ENCODE assay signal across 8 cellular contexts in genomic region chr17:75059369-75060345, GRCh38. TPM values are rescaled to one million over a fixed set of nuclear protein-coding genes. Genes with fewer than 3 reads are reported as not detected.
DNase-seq lines count a peak whose midpoint lies in the region; TF ChIP-seq lines count a peak whose summit lies in the region.

No MANE protein-coding gene starts in this region.

- no peaks in the 10 kb centered on the region for H3K9me3 ChIP-seq in liver (ENCODE audit: control insufficient read depth in 4 of 4, low read length in 3 of 4)

- no peaks in the 10 kb centered on the region for H3K27me3 ChIP-seq in liver (ENCODE audit: control insufficient read depth in 4 of 4, insufficient read depth in 4 of 4, low read length in 3 of 4)

- no peak overlapping the region for H3K9ac ChIP-seq in liver (ENCODE audit: low read depth in 1 of 2, low read length in 2 of 2)

- peaks cover 0 to 11% (median 5%) of the 10 kb centered on the region in 4 donors for H3K4me1 ChIP-seq in liver (ENCODE audit: control insufficient read depth in 4 of 4, insufficient read depth in 4 of 4, low read length in 3 of 4)
- H3K4me1 ChIP-seq in urinary bladder (ENCODE audit: insufficient read depth): no peaks in the 10 kb centered on the region

- H3K36me3 ChIP-seq in liver (ENCODE audit: control insufficient read depth in 4 of 4, insufficient read depth in 3 of 4, low read depth in 1 of 4, low read length in 3 of 4) (peaks cover 14 to 35% (median 21%) of the 10 kb centered on the region in 4 donors), urinary bladder (ENCODE audit: insufficient read depth) (no peaks in the 10 kb centered on the region)

- in situ Hi-C loops in G401 (cut with HindIII; ENCODE audit: low sequenced_read_pairs): no loop called here

- 66% methylated on average over 25 of the region's 25 CpGs for WGBS in liver
- 59% methylated on average over 25 of the region's 25 CpGs for WGBS in urinary bladder

- H3K27ac ChIP-seq in liver (ENCODE audit: low read depth in 1 of 2, low read length in 2 of 2) (peak overlapping the region; percentile 48 to 53), urinary bladder (ENCODE audit: low read depth) (peak overlapping the region; percentile 46)

- DNase-seq in G401 (ENCODE audit: low spot score) (peak; percentile 90), NCI-H510A treated with DMSO at 0.1 percent for 48 hours (lab: John Stamatoyannopoulos, UW) (peak; percentile 73), cerebellum (ENCODE audit: low spot score) (peak; percentile 86), NCI-H526 treated with DMSO at 0.1 percent for 48 hours (lab: John Stamatoyannopoulos, UW) (no peak), HK-2 (ENCODE audit: unreplicated experiment) (no peak)
- no peak for DNase-seq in stimulated activated CD4-positive, alpha-beta T cell treated with anti-CD3 and anti-CD28 coated beads, Interleukin-2, amount 100 ng/mL, for 48 hours

- TF ChIP-seq RAD21 in liver (IDR thresholded peaks at IDR 0.05): peak; percentile 81 to 84

- H3K4me3 ChIP-seq in liver (ENCODE audit: low read depth in 1 of 3, low read length in 3 of 3) (no peak overlapping the region), urinary bladder (ENCODE audit: low read depth, low read length) (no peak overlapping the region)

- TF ChIP-seq CTCF in liver (IDR thresholded peaks at IDR 0.05; ENCODE audit: low read depth, low read length, missing input control): peak; percentile 61

TF ChIP-seq in liver, 16 proteins besides CTCF, POLR2A, EP300 and RAD21:
- peak in 1 of 2 donors; percentile 14 for TF ChIP-seq RXRA (IDR thresholded peaks at IDR 0.05)
- TF ChIP-seq MAX (IDR thresholded peaks at IDR 0.05): peak; percentile 8
- no peak for TF ChIP-seq JUND (IDR thresholded peaks at IDR 0.05)
- TF ChIP-seq HNF4A (conservative IDR thresholded peaks at IDR 0.05): no peak
- TF ChIP-seq TAF1 (conservative IDR thresholded peaks at IDR 0.05): no peak
- peak; percentile 41 for TF ChIP-seq YY1 (IDR thresholded peaks at IDR 0.05)
- no peak for TF ChIP-seq GABPA (IDR thresholded peaks at IDR 0.05 in 1 of 2, conservative IDR thresholded peaks at IDR 0.05 in 1 of 2)
- no peak for TF ChIP-seq FOXA1 (IDR thresholded peaks at IDR 0.05)
- peak; percentile 11 for TF ChIP-seq SP1 (IDR thresholded peaks at IDR 0.05)

RNA-seq across cellular contexts. Expression of gene KCTD2, which starts 12.6 kb away (rescaled TPM):
- total RNA-seq in G401 (2014; rRNA removed; shearing (Covaris generic)): 26.8 and 27.8 TPM in 2 replicates
- total RNA-seq in cerebellum (31.5 TPM), liver (1 to 10 TPM; 5.6 to 8.2 TPM), urinary bladder (15.4 TPM)
- polyA plus RNA-seq in liver (1 to 10 TPM; 2.4 to 7.1 TPM), urinary bladder (29.1 TPM)

RNA-seq across cellular contexts. Expression of gene ATP5PD, which starts 12.9 kb away (rescaled TPM):
- 206 and 238 TPM in 2 replicates for total RNA-seq in G401 (2014; rRNA removed; shearing (Covaris generic))
- total RNA-seq in cerebellum: 69.1 TPM
- 100 to 1,000 TPM; 102 to 128 TPM for total RNA-seq in liver
- 100 to 1,000 TPM; 241 to 378 TPM for polyA plus RNA-seq in liver
- total RNA-seq in urinary bladder: 136 TPM
- 334 TPM for polyA plus RNA-seq in urinary bladder

RNA-seq across cellular contexts. Expression of gene SLC16A5, which starts 28.1 kb away (rescaled TPM):
- 11.0 and 25.5 TPM in 2 replicates for total RNA-seq in G401 (2014; rRNA removed; shearing (Covaris generic))
- total RNA-seq in cerebellum: 1.1 TPM
- 1 to 10 TPM; 3.0 to 4.5 TPM for total RNA-seq in liver
- polyA plus RNA-seq in liver: 1 to 10 TPM; 1.0 to 2.1 TPM
- 17.6 TPM for total RNA-seq in urinary bladder
- polyA plus RNA-seq in urinary bladder: 13.2 TPM

RNA-seq across cellular contexts. Expression of gene MRPL58, which starts 47.2 kb away (rescaled TPM):
- 98.4 and 99.0 TPM in 2 replicates for total RNA-seq in G401 (2014; rRNA removed; shearing (Covaris generic))
- total RNA-seq in cerebellum (6.6 TPM), liver (10 to 100 TPM; 20.5 to 29.9 TPM), urinary bladder (14.5 TPM)
- polyA plus RNA-seq in liver (10 to 100 TPM; 36.9 to 47.0 TPM), urinary bladder (38.7 TPM)

RNA-seq across cellular contexts. Expression of gene ARMC7, which starts 50.1 kb away (rescaled TPM):
- 10.5 and 13.6 TPM in 2 replicates for total RNA-seq in G401 (2014; rRNA removed; shearing (Covaris generic))
- 2.5 TPM for total RNA-seq in cerebellum
- total RNA-seq in liver: 1 to 10 TPM; 1.7 to 3.1 TPM
- 1 to 10 TPM; 4.3 to 6.6 TPM for polyA plus RNA-seq in liver
- total RNA-seq in urinary bladder: 2.5 TPM
- polyA plus RNA-seq in urinary bladder: 9.6 TPM

Comparison
In these comparisons a context has a peak if more than half of its experiments do, and no peak if none do; other contexts are left out.
1. DNase-seq: peak in G401 (single experiment), NCI-H510A treated with DMSO at 0.1 percent for 48 hours (single experiment) and cerebellum (single experiment); none in stimulated activated CD4-positive, alpha-beta T cell treated with anti-CD3 and anti-CD28 coated beads, Interleukin-2, amount 100 ng/mL, for 48 hours (0 of 2), NCI-H526 treated with DMSO at 0.1 percent for 48 hours (single experiment) and HK-2 (single experiment).